ENCODE assay signal across 1 cellular context in the genomic region with DNA sequence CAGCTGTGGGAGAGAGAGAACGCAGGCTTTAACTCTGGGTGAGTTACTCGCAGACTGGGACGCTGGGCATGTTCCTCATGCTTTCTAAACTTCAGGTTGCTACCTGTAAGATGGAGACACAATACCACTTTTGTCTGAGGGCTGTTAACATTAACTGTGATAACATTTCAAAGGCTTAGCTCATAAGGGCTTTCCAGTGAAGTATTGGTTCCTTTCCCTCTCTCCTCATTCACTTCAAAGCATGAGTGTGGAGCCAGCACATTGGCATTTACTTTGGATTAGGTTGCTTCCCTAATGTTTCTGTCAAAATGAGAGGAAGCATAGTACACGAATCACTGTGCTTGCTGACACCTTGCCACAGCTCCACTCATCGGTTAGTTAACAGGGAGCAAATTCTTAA.
TF ChIP-seq lines count a peak whose summit lies in the region.

No MANE protein-coding gene starts in this region.

TF ChIP-seq in HepG2, 621 proteins besides CTCF, POLR2A, EP300 and RAD21 (continued from another document and continues in another):
- TF ChIP-seq, protein P1, sequence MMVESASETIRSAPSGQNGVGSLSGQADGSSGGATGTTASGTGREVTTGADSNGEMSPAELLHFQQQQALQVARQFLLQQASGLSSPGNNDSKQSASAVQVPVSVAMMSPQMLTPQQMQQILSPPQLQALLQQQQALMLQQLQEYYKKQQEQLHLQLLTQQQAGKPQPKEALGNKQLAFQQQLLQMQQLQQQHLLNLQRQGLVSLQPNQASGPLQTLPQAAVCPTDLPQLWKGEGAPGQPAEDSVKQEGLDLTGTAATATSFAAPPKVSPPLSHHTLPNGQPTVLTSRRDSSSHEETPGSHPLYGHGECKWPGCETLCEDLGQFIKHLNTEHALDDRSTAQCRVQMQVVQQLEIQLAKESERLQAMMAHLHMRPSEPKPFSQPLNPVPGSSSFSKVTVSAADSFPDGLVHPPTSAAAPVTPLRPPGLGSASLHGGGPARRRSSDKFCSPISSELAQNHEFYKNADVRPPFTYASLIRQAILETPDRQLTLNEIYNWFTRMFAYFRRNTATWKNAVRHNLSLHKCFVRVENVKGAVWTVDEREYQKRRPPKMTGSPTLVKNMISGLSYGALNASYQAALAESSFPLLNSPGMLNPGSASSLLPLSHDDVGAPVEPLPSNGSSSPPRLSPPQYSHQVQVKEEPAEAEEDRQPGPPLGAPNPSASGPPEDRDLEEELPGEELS (CRISPR knock-in tag; IDR thresholded peaks at IDR 0.05) = 0 out of 2 replicates have a peak, but pooled peaks have one; percentile 9
- TF ChIP-seq NKX3-1 (CRISPR knock-in tag; IDR thresholded peaks at IDR 0.05) (no peak), ISL2 (CRISPR knock-in tag; IDR thresholded peaks at IDR 0.05) (0 out of 2 replicates have a peak, but pooled peaks have one; percentile 17), HDAC6 (IDR thresholded peaks at IDR 0.05; ENCODE audit: low read depth, low read length) (no peak), HMG20A (CRISPR knock-in tag; IDR thresholded peaks at IDR 0.05; ENCODE audit: borderline replicate concordance) (peak; percentile 46; the same call in 1 of the 2 replicates), TAF15 (IDR thresholded peaks at IDR 0.05; ENCODE audit: low read depth, low read length, poor library complexity, severe bottlenecking) (no peak), PHF5A (CRISPR knock-in tag; IDR thresholded peaks at IDR 0.05; ENCODE audit: low read depth, unreplicated experiment) (peak; percentile 18), RARG (CRISPR knock-in tag; IDR thresholded peaks at IDR 0.05; ENCODE audit: low read depth) (no peak), SOX13 (IDR thresholded peaks at IDR 0.05) (no peak), SOX13 (CRISPR knock-in tag; conservative IDR thresholded peaks at IDR 0.05 in 1 of 2, IDR thresholded peaks at IDR 0.05 in 1 of 2) (peak in 1 of 2 experiments; percentile 62; a peak in 1 of 4 replicates), ZNF644 (CRISPR knock-in tag; IDR thresholded peaks at IDR 0.05; ENCODE audit: low read depth) (peak; percentile 39; the same call in 1 of the 2 replicates), EZH2 (conservative IDR thresholded peaks at IDR 0.05; ENCODE audit: low read depth, low read length) (no peak), JUND (CRISPR knock-in tag; IDR thresholded peaks at IDR 0.05) (no peak), RBM22 (optimal IDR thresholded peaks at IDR 0.05; ENCODE audit: low read length) (peak; percentile 67), POLR2G (IDR thresholded peaks at IDR 0.05; ENCODE audit: low read depth, low read length) (peak; percentile 29; the same call in 1 of the 2 replicates), HNRNPUL1 (IDR thresholded peaks at IDR 0.05; ENCODE audit: low read depth, low read length) (no peak), BCL6 (CRISPR knock-in tag; IDR thresholded peaks at IDR 0.05) (peak; percentile 65; the same call in 1 of the 2 replicates), ZNF331 (CRISPR knock-in tag; IDR thresholded peaks at IDR 0.05) (peak; percentile 29; the same call in 1 of the 2 replicates), ETV5 (CRISPR knock-in tag; IDR thresholded peaks at IDR 0.05; ENCODE audit: borderline replicate concordance) (peak; percentile 13; the same call in 1 of the 2 replicates), LCORL (IDR thresholded peaks at IDR 0.05) (no peak), LCORL (CRISPR knock-in tag; IDR thresholded peaks at IDR 0.05) (no peak), TCF7 (IDR thresholded peaks at IDR 0.05; ENCODE audit: low read depth) (peak; percentile 84), TGIF2 (CRISPR knock-in tag; IDR thresholded peaks at IDR 0.05) (peak; percentile 82; the same call in 1 of the 2 replicates), SALL2 (CRISPR knock-in tag; IDR thresholded peaks at IDR 0.05) (no peak), KMT2B (CRISPR knock-in tag; IDR thresholded peaks at IDR 0.05) (no peak), SOX5 (CRISPR knock-in tag; IDR thresholded peaks at IDR 0.05; ENCODE audit: borderline replicate concordance) (peak; percentile 58; the same call in 1 of the 2 replicates), NR2F6 (IDR thresholded peaks at IDR 0.05) (no peak), NR2F6 (CRISPR knock-in tag; IDR thresholded peaks at IDR 0.05) (peak; percentile 27; the same call in 1 of the 2 replicates), ARNT2 (CRISPR knock-in tag; IDR thresholded peaks at IDR 0.05; ENCODE audit: low read depth) (0 out of 2 replicates have a peak, but pooled peaks have one; percentile 11), ZNF792 (CRISPR knock-in tag; IDR thresholded peaks at IDR 0.05) (0 out of 2 replicates have a peak, but pooled peaks have one; percentile 29), RARA (CRISPR knock-in tag; IDR thresholded peaks at IDR 0.05) (0 out of 2 replicates have a peak, but pooled peaks have one; percentile 7), FOXM1 (CRISPR knock-in tag; IDR thresholded peaks at IDR 0.05) (no peak), ZBTB38 (CRISPR knock-in tag; IDR thresholded peaks at IDR 0.05) (peak; percentile 37), SIX4 (CRISPR knock-in tag; IDR thresholded peaks at IDR 0.05) (no peak), RCOR2 (CRISPR knock-in tag; IDR thresholded peaks at IDR 0.05) (0 out of 2 replicates have a peak, but pooled peaks have one; percentile 45), TBX2 (CRISPR knock-in tag; IDR thresholded peaks at IDR 0.05; ENCODE audit: borderline replicate concordance) (peak; percentile 64; the same call in 1 of the 2 replicates), NCOA2 (CRISPR knock-in tag; IDR thresholded peaks at IDR 0.05) (peak; percentile 11; the same call in 1 of the 2 replicates), FOXA1 (IDR thresholded peaks at IDR 0.05) (no peak), FOXA1 (CRISPR knock-in tag; IDR thresholded peaks at IDR 0.05) (0 out of 2 replicates have a peak, but pooled peaks have one; percentile 29), RBAK (CRISPR knock-in tag; IDR thresholded peaks at IDR 0.05) (peak; percentile 71; the same call in 1 of the 2 replicates), ZNF484 (CRISPR knock-in tag; IDR thresholded peaks at IDR 0.05; ENCODE audit: borderline replicate concordance, low read depth) (no peak)
- TF ChIP-seq, protein P2, sequence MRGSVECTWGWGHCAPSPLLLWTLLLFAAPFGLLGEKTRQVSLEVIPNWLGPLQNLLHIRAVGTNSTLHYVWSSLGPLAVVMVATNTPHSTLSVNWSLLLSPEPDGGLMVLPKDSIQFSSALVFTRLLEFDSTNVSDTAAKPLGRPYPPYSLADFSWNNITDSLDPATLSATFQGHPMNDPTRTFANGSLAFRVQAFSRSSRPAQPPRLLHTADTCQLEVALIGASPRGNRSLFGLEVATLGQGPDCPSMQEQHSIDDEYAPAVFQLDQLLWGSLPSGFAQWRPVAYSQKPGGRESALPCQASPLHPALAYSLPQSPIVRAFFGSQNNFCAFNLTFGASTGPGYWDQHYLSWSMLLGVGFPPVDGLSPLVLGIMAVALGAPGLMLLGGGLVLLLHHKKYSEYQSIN (CRISPR knock-in tag; IDR thresholded peaks at IDR 0.05; ENCODE audit: borderline replicate concordance) = no peak
- TF ChIP-seq, protein P3, sequence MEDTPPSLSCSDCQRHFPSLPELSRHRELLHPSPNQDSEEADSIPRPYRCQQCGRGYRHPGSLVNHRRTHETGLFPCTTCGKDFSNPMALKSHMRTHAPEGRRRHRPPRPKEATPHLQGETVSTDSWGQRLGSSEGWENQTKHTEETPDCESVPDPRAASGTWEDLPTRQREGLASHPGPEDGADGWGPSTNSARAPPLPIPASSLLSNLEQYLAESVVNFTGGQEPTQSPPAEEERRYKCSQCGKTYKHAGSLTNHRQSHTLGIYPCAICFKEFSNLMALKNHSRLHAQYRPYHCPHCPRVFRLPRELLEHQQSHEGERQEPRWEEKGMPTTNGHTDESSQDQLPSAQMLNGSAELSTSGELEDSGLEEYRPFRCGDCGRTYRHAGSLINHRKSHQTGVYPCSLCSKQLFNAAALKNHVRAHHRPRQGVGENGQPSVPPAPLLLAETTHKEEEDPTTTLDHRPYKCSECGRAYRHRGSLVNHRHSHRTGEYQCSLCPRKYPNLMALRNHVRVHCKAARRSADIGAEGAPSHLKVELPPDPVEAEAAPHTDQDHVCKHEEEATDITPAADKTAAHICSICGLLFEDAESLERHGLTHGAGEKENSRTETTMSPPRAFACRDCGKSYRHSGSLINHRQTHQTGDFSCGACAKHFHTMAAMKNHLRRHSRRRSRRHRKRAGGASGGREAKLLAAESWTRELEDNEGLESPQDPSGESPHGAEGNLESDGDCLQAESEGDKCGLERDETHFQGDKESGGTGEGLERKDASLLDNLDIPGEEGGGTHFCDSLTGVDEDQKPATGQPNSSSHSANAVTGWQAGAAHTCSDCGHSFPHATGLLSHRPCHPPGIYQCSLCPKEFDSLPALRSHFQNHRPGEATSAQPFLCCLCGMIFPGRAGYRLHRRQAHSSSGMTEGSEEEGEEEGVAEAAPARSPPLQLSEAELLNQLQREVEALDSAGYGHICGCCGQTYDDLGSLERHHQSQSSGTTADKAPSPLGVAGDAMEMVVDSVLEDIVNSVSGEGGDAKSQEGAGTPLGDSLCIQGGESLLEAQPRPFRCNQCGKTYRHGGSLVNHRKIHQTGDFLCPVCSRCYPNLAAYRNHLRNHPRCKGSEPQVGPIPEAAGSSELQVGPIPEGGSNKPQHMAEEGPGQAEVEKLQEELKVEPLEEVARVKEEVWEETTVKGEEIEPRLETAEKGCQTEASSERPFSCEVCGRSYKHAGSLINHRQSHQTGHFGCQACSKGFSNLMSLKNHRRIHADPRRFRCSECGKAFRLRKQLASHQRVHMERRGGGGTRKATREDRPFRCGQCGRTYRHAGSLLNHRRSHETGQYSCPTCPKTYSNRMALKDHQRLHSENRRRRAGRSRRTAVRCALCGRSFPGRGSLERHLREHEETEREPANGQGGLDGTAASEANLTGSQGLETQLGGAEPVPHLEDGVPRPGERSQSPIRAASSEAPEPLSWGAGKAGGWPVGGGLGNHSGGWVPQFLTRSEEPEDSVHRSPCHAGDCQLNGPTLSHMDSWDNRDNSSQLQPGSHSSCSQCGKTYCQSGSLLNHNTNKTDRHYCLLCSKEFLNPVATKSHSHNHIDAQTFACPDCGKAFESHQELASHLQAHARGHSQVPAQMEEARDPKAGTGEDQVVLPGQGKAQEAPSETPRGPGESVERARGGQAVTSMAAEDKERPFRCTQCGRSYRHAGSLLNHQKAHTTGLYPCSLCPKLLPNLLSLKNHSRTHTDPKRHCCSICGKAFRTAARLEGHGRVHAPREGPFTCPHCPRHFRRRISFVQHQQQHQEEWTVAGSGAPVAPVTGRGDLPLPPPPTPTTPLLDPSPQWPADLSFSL (CRISPR knock-in tag; IDR thresholded peaks at IDR 0.05) = peak; percentile 50; the same call in 1 of the 2 replicates
- TF ChIP-seq, protein P4, sequence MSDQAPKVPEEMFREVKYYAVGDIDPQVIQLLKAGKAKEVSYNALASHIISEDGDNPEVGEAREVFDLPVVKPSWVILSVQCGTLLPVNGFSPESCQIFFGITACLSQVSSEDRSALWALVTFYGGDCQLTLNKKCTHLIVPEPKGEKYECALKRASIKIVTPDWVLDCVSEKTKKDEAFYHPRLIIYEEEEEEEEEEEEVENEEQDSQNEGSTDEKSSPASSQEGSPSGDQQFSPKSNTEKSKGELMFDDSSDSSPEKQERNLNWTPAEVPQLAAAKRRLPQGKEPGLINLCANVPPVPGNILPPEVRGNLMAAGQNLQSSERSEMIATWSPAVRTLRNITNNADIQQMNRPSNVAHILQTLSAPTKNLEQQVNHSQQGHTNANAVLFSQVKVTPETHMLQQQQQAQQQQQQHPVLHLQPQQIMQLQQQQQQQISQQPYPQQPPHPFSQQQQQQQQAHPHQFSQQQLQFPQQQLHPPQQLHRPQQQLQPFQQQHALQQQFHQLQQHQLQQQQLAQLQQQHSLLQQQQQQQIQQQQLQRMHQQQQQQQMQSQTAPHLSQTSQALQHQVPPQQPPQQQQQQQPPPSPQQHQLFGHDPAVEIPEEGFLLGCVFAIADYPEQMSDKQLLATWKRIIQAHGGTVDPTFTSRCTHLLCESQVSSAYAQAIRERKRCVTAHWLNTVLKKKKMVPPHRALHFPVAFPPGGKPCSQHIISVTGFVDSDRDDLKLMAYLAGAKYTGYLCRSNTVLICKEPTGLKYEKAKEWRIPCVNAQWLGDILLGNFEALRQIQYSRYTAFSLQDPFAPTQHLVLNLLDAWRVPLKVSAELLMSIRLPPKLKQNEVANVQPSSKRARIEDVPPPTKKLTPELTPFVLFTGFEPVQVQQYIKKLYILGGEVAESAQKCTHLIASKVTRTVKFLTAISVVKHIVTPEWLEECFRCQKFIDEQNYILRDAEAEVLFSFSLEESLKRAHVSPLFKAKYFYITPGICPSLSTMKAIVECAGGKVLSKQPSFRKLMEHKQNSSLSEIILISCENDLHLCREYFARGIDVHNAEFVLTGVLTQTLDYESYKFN (CRISPR knock-in tag; conservative IDR thresholded peaks at IDR 0.05) = peak; percentile 28
- TF ChIP-seq, protein P5, sequence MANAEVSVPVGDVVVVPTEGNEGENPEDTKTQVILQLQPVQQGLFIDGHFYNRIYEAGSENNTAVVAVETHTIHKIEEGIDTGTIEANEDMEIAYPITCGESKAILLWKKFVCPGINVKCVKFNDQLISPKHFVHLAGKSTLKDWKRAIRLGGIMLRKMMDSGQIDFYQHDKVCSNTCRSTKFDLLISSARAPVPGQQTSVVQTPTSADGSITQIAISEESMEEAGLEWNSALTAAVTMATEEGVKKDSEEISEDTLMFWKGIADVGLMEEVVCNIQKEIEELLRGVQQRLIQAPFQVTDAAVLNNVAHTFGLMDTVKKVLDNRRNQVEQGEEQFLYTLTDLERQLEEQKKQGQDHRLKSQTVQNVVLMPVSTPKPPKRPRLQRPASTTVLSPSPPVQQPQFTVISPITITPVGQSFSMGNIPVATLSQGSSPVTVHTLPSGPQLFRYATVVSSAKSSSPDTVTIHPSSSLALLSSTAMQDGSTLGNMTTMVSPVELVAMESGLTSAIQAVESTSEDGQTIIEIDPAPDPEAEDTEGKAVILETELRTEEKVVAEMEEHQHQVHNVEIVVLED (CRISPR knock-in tag; IDR thresholded peaks at IDR 0.05; ENCODE audit: borderline replicate concordance) = 0 out of 2 replicates have a peak, but pooled peaks have one; percentile 10
- TF ChIP-seq, protein P6, sequence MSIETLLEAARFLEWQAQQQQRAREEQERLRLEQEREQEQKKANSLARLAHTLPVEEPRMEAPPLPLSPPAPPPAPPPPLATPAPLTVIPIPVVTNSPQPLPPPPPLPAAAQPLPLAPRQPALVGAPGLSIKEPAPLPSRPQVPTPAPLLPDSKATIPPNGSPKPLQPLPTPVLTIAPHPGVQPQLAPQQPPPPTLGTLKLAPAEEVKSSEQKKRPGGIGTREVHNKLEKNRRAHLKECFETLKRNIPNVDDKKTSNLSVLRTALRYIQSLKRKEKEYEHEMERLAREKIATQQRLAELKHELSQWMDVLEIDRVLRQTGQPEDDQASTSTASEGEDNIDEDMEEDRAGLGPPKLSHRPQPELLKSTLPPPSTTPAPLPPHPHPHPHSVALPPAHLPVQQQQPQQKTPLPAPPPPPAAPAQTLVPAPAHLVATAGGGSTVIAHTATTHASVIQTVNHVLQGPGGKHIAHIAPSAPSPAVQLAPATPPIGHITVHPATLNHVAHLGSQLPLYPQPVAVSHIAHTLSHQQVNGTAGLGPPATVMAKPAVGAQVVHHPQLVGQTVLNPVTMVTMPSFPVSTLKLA (IDR thresholded peaks at IDR 0.05) = no peak
- TF ChIP-seq, protein P7, sequence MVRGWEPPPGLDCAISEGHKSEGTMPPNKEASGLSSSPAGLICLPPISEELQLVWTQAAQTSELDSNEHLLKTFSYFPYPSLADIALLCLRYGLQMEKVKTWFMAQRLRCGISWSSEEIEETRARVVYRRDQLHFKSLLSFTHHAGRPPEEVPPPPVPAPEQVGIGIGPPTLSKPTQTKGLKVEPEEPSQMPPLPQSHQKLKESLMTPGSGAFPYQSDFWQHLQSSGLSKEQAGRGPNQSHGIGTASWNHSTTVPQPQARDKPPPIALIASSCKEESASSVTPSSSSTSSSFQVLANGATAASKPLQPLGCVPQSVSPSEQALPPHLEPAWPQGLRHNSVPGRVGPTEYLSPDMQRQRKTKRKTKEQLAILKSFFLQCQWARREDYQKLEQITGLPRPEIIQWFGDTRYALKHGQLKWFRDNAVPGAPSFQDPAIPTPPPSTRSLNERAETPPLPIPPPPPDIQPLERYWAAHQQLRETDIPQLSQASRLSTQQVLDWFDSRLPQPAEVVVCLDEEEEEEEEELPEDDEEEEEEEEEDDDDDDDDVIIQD (CRISPR knock-in tag; IDR thresholded peaks at IDR 0.05; ENCODE audit: low read depth) = 0 out of 2 replicates have a peak, but pooled peaks have one; percentile 30
